20 cellular contexts compared by ENCODE assay signal in the genomic region with DNA sequence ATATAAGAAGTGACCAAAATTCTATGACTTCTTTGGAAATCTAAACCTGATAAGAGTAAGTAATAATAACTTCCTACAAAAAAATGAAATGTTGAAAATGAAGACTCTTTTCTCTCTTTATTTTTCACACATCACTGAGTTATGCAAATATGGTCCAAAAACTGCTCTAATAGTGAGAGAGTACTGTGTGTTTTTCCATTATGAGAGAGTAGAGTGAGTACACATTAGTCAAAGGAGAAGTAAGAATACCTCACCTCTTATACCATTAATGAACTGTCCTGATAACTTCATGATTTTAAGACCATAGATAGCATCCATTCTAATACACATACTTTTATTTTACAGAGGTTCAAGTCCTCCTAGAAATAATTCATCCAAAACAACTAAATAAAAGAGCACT.
A peak's percentile ranks its signal among the peaks of the same experiment; 100 is the strongest.
DNase-seq lines count a peak whose midpoint lies in the region; ATAC-seq lines count a peak whose summit lies in the region.
"Had no signal": no experiment of that assay in that cellular context is flagged by ENCODE, and none has a peak within 500 bp of the region (broad histone marks: within the 10 kb centered on the region; RNA-seq: fewer than 3 reads in every experiment).

No MANE protein-coding gene starts in this region.

- ATAC-seq in GM18909 (IDR thresholded peaks at IDR 0.05; ENCODE audit: poor library complexity, unreplicated experiment) (peak; percentile 64), HG02870 (IDR thresholded peaks at IDR 0.05; ENCODE audit: unreplicated experiment) (peak; percentile 80), HG03432 (IDR thresholded peaks at IDR 0.05; ENCODE audit: unreplicated experiment) (peak; percentile 76), HG03565 (IDR thresholded peaks at IDR 0.05; ENCODE audit: unreplicated experiment) (no peak)
- ATAC-seq in activated naive CD8-positive, alpha-beta T cell treated with anti-CD3 and anti-CD28 coated beads, Interleukin-2, amount 50 U/mL, for 24 hours, result no peak

- H3K4me1 ChIP-seq in ACC112 (ENCODE audit: control insufficient read depth, insufficient read depth, low read length, unreplicated experiment), result no peaks in the 10 kb centered on the region
- H3K4me1 ChIP-seq: BE2C had no signal

- H3K79me2 ChIP-seq in ACC112 (ENCODE audit: control insufficient read depth, insufficient read depth, low read length, unreplicated experiment), result no peaks in the 10 kb centered on the region

- H3K4me1 Mint-ChIP-seq in activated naive CD8-positive, alpha-beta T cell treated with anti-CD3 and anti-CD28 coated beads, Interleukin-2, amount 50 U/mL, for 24 hours, result no peaks in the 10 kb centered on the region

- DNase-seq in NCI-H748 treated with DMSO at 0.1 percent for 48 hours (lab: John Stamatoyannopoulos, UW) (no peak), OCI-M2 (lab: John Stamatoyannopoulos, UW; ENCODE audit: unreplicated experiment) (no peak)
- DNase-seq in activated naive CD8-positive, alpha-beta T cell treated with anti-CD3 and anti-CD28 coated beads, Interleukin-2, amount 50 U/mL, for 24 hours, result no peak
- DNase-seq: BE2C; CD4-positive, alpha-beta T cell; HCEC 1CT; NCI-H1092; NCI-H146; NCI-H2081 treated with DMSO at 0.1 percent for 48 hours; NCI-H510A treated with DMSO at 0.1 percent for 48 hours; Right ventricle myocardium superior; T-helper 1 cell had no signal

- no peaks in the 10 kb centered on the region for H3K36me3 Mint-ChIP-seq in activated naive CD8-positive, alpha-beta T cell treated with anti-CD3 and anti-CD28 coated beads, Interleukin-2, amount 50 U/mL, for 24 hours (ENCODE audit: low read depth)

- peak overlapping the region; percentile 23 for H2AFZ ChIP-seq in ACC112 (ENCODE audit: low read length, unreplicated experiment)

- H3K36me3 ChIP-seq in ACC112 (ENCODE audit: insufficient read depth, low read length), result no peaks in the 10 kb centered on the region
- H3K36me3 ChIP-seq: BE2C had no signal

- peaks cover 15% of the 10 kb centered on the region for H3K9me3 Mint-ChIP-seq in activated naive CD8-positive, alpha-beta T cell treated with anti-CD3 and anti-CD28 coated beads, Interleukin-2, amount 50 U/mL, for 24 hours

- no peak overlapping the region for H3K4me3 ChIP-seq in ACC112 (ENCODE audit: low read depth, low read length)
- H3K4me3 ChIP-seq: SK-N-MC had no signal

- H3K27ac Mint-ChIP-seq in activated naive CD8-positive, alpha-beta T cell treated with anti-CD3 and anti-CD28 coated beads, Interleukin-2, amount 50 U/mL, for 24 hours, result no peak overlapping the region
- H3K27ac Mint-ChIP-seq: CD4-positive, alpha-beta T cell had no signal

- no peak overlapping the region for H3K4me3 Mint-ChIP-seq in activated naive CD8-positive, alpha-beta T cell treated with anti-CD3 and anti-CD28 coated beads, Interleukin-2, amount 50 U/mL, for 24 hours
- H3K4me3 Mint-ChIP-seq: CD4-positive, alpha-beta T cell had no signal

- no peak overlapping the region for H3K27ac ChIP-seq in ACC112 (ENCODE audit: low read depth, low read length)
- H3K27ac ChIP-seq: 22Rv1, KMS-11, SK-N-MC had no signal

- no peaks in the 10 kb centered on the region for H3K27me3 Mint-ChIP-seq in activated naive CD8-positive, alpha-beta T cell treated with anti-CD3 and anti-CD28 coated beads, Interleukin-2, amount 50 U/mL, for 24 hours
- H3K27me3 Mint-ChIP-seq: CD4-positive, alpha-beta T cell had no signal

- no peaks in the 10 kb centered on the region for H3K27me3 ChIP-seq in ACC112 (ENCODE audit: insufficient read depth, low read length)
- H3K27me3 ChIP-seq: BE2C had no signal

Comparison
In these comparisons a context has a peak if more than half of its experiments do, and no peak if none do; other contexts are left out.
1. ATAC-seq: peak in GM18909 (single experiment), HG02870 (single experiment) and HG03432 (single experiment); none in activated naive CD8-positive, alpha-beta T cell treated with anti-CD3 and anti-CD28 coated beads, Interleukin-2, amount 50 U/mL, for 24 hours (single experiment) and HG03565 (single experiment).